ENCODE assay signal across 8 cellular contexts in genomic region chr17:42288985-42289862, GRCh38. TPM values are rescaled to one million over a fixed set of nuclear protein-coding genes. Genes with fewer than 3 reads are reported as not detected.
DNase-seq lines count a peak whose midpoint lies in the region; ATAC-seq, FAIRE-seq and TF ChIP-seq lines count a peak whose summit lies in the region.

No MANE protein-coding gene starts in this region.

- FAIRE-seq in GM19239 (lab: Jason Lieb, UNC): peak; percentile 95

- peak overlapping the region; percentile 51 for H3K4me3 ChIP-seq in lung

- H3K27me3 Mint-ChIP-seq in T-cell (no peaks in the 10 kb centered on the region), brain (peaks cover 66% of the 10 kb centered on the region)
- no peaks in the 10 kb centered on the region for H3K27me3 Mint-ChIP-seq in stimulated activated memory B cell treated with anti-CD40 and anti-IgM and Interleukin-4, amounts not matched to agents 10 μg/mL and 1 μg/mL and 100 μg/mL, for 72 hours

- H3K27ac Mint-ChIP-seq in T-cell (peak overlapping the region; percentile 79 to 92), brain (peak overlapping the region in 1 of 5 experiments; percentile 57)
- peak overlapping the region; percentile 95 for H3K27ac Mint-ChIP-seq in stimulated activated memory B cell treated with anti-CD40 and anti-IgM and Interleukin-4, amounts not matched to agents 10 μg/mL and 1 μg/mL and 100 μg/mL, for 72 hours

- H3K4me3 Mint-ChIP-seq in T-cell: peak overlapping the region; percentile 83 to 95 (median 92)
- peak overlapping the region in 3 of 5 experiments; percentile 44 to 52 (median 48) for H3K4me3 Mint-ChIP-seq in brain
- peak overlapping the region; percentile 98 for H3K4me3 Mint-ChIP-seq in stimulated activated memory B cell treated with anti-CD40 and anti-IgM and Interleukin-4, amounts not matched to agents 10 μg/mL and 1 μg/mL and 100 μg/mL, for 72 hours

- H3K4me1 ChIP-seq in lung (ENCODE audit: control insufficient read depth in 2 of 2, insufficient read depth in 2 of 2, low read length in 2 of 2): peaks cover 0 to 16% of the 10 kb centered on the region in 2 donors

- 22 to 45% methylated on average over 31 of the region's 32 CpGs for WGBS in lung, 2 donors

- H3K4me1 Mint-ChIP-seq in T-cell (peaks cover 50 to 62% (median 60%) of the 10 kb centered on the region in 3 donors), brain (peaks cover 19% of the 10 kb centered on the region)
- peaks cover 70% of the 10 kb centered on the region for H3K4me1 Mint-ChIP-seq in stimulated activated memory B cell treated with anti-CD40 and anti-IgM and Interleukin-4, amounts not matched to agents 10 μg/mL and 1 μg/mL and 100 μg/mL, for 72 hours

- peaks cover 21% of the 10 kb centered on the region for H3K36me3 Mint-ChIP-seq in T-cell
- no peaks in the 10 kb centered on the region for H3K36me3 Mint-ChIP-seq in brain
- peaks cover 47% of the 10 kb centered on the region for H3K36me3 Mint-ChIP-seq in stimulated activated memory B cell treated with anti-CD40 and anti-IgM and Interleukin-4, amounts not matched to agents 10 μg/mL and 1 μg/mL and 100 μg/mL, for 72 hours

- CTCF ChIA-PET in T-cell (lab: Charles Lee): interaction anchor here (0.6 to 3.2 kb wide), 4 partner anchors 39 to 67 kb away, joined by 3 to 22 read pairs (median 4); no protein-coding TSS in a partner anchor

- no peaks in the 10 kb centered on the region for H3K9me3 Mint-ChIP-seq in T-cell
- peaks cover 0 to 6% (median 0%) of the 10 kb centered on the region in 5 experiments for H3K9me3 Mint-ChIP-seq in brain
- no peaks in the 10 kb centered on the region for H3K9me3 Mint-ChIP-seq in stimulated activated memory B cell treated with anti-CD40 and anti-IgM and Interleukin-4, amounts not matched to agents 10 μg/mL and 1 μg/mL and 100 μg/mL, for 72 hours

- H3K36me3 ChIP-seq in lung (ENCODE audit: control insufficient read depth in 2 of 2, insufficient read depth in 2 of 2, low read length in 2 of 2): peaks cover 0 to 4% of the 10 kb centered on the region in 2 donors

- no peak for TF ChIP-seq CTCF in brain (conservative IDR thresholded peaks at IDR 0.05)
- TF ChIP-seq CTCF in lung (IDR thresholded peaks at IDR 0.05; ENCODE audit: control extremely low read depth, extremely low read depth): no peak

- H3K9me3 ChIP-seq in lung (ENCODE audit: control insufficient read depth in 2 of 2, insufficient read depth in 1 of 2, low read length in 1 of 2): no peaks in the 10 kb centered on the region

- POLR2A ChIA-PET in T-cell (lab: Charles Lee): interaction anchor here (0.6 to 2.0 kb wide), 6 partner anchors 16 to 418 kb away, joined by 3 to 29 read pairs (median 4); no protein-coding TSS in a partner anchor

- H3K27me3 ChIP-seq in lung (ENCODE audit: control insufficient read depth, insufficient read depth): no peaks in the 10 kb centered on the region

- peak overlapping the region; percentile 80 to 90 for H3K27ac ChIP-seq in lung (ENCODE audit: low read depth in 1 of 2, low read length in 1 of 2)

- ATAC-seq in T-cell (replicated peaks in 1 of 4): peak; percentile 43 to 60 (median 48)
- ATAC-seq in lung (ENCODE audit: insufficient read depth, low FRiP score): no peak
- ATAC-seq in stimulated activated memory B cell treated with anti-CD40 and anti-IgM and Interleukin-4, amounts not matched to agents 10 μg/mL and 1 μg/mL and 100 μg/mL, for 72 hours: peak; percentile 15

- no peak for DNase-seq in GM19239 (ENCODE audit: insufficient read length, low spot score)
- DNase-seq in T-cell: peak in 32 of 34 experiments; percentile 33 to 62 (median 46)
- DNase-seq in lung (ENCODE audit: low spot score): no peak
- no peak for DNase-seq in AG20443 (ENCODE audit: low spot score)
- no peak for DNase-seq in NCI-H1092 treated with DMSO at 0.1 percent for 48 hours (lab: John Stamatoyannopoulos, UW)
- DNase-seq in NCI-H2227 (lab: John Stamatoyannopoulos, UW; ENCODE audit: unreplicated experiment): no peak

RNA-seq across cellular contexts. Expression of gene STAT5A, which starts 0.9 kb away (rescaled TPM):
- total RNA-seq in T-cell: 100 to 1,000 TPM; 141 to 160 (median 147) TPM
- polyA plus RNA-seq in brain (ENCODE audit: insufficient read depth, low read depth, low replicate concordance): 8.5 TPM
- 10 to 100 TPM; 20.9 to 52.0 TPM for total RNA-seq in lung
- 10 to 100 TPM; 16.4 to 42.8 TPM for polyA plus RNA-seq in lung

RNA-seq across cellular contexts. Expression of gene STAT5B, which starts 13.0 kb away (rescaled TPM):
- total RNA-seq in T-cell: 100 to 1,000 TPM; 178 to 205 (median 186) TPM
- 27.0 TPM for polyA plus RNA-seq in brain (ENCODE audit: insufficient read depth, low read depth, low replicate concordance)
- total RNA-seq in lung: 10 to 100 TPM; 49.5 to 53.6 TPM
- 10 to 100 TPM; 23.3 to 46.8 TPM for polyA plus RNA-seq in lung

Comparison
In these comparisons a context has a peak if more than half of its experiments do, and no peak if none do; other contexts are left out.
1. DNase-seq: peak in T-cell (32 of 34); none in GM19239 (single experiment), lung (single experiment), AG20443 (single experiment), NCI-H1092 treated with DMSO at 0.1 percent for 48 hours (single experiment) and NCI-H2227 (single experiment).
2. H3K4me3 Mint-ChIP-seq: peak in every context shown above with its lines; median percentile 98 in stimulated activated memory B cell treated with anti-CD40 and anti-IgM and Interleukin-4, amounts not matched to agents 10 μg/mL and 1 μg/mL and 100 μg/mL, for 72 hours; 92 in T-cell; 48 in brain.